Comparison of ENCODE assay signal across 1 cellular context in the genomic region with DNA sequence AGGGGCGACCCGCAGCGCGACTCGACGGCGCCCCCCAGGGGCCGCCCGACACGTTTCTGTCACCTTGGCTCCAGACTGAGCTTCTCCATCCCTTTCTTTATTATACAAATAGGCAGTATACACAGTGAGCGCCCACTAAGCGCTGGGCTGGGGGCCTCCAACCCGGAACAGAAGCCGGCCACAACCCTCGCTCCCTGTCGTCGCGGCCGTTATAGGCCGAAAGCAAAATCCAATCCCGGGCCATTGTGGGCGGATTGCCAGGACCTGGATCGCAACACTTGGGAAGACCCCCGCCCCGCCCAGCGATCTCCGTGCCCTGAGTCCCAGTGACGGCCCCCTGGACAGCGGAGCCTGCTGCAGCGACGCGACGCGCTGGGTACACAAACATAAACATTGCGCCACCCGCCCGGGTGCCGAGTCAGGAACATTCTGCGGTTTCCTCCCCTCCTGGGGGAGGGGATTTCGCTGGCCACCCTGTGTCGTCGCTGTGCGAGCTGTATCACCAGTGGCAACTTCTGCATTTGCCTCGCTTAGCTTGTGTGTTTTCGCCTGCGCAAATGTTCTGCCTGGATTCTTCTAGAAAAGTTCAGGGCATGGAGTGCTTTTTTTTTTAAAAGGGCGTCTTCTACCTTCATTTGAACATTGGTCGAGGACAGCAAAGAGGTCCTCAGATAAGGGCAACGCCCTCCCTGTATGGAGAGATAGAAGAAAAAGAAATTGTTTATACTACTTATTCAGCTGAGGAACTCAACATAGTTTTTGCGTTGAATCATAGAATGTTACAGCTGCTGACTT.
A peak's percentile ranks its signal among the peaks of the same experiment; 100 is the strongest.
TF ChIP-seq lines count a peak whose summit lies in the region.

No MANE protein-coding gene starts in this region.

TF ChIP-seq in K562, 482 proteins besides CTCF, POLR2A, EP300 and RAD21 (continued from another document and continues in another):
- TF ChIP-seq, protein P1, sequence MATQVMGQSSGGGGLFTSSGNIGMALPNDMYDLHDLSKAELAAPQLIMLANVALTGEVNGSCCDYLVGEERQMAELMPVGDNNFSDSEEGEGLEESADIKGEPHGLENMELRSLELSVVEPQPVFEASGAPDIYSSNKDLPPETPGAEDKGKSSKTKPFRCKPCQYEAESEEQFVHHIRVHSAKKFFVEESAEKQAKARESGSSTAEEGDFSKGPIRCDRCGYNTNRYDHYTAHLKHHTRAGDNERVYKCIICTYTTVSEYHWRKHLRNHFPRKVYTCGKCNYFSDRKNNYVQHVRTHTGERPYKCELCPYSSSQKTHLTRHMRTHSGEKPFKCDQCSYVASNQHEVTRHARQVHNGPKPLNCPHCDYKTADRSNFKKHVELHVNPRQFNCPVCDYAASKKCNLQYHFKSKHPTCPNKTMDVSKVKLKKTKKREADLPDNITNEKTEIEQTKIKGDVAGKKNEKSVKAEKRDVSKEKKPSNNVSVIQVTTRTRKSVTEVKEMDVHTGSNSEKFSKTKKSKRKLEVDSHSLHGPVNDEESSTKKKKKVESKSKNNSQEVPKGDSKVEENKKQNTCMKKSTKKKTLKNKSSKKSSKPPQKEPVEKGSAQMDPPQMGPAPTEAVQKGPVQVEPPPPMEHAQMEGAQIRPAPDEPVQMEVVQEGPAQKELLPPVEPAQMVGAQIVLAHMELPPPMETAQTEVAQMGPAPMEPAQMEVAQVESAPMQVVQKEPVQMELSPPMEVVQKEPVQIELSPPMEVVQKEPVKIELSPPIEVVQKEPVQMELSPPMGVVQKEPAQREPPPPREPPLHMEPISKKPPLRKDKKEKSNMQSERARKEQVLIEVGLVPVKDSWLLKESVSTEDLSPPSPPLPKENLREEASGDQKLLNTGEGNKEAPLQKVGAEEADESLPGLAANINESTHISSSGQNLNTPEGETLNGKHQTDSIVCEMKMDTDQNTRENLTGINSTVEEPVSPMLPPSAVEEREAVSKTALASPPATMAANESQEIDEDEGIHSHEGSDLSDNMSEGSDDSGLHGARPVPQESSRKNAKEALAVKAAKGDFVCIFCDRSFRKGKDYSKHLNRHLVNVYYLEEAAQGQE (CRISPR knock-in tag; IDR thresholded peaks at IDR 0.05; ENCODE audit: low read depth): no peak
- no peak for TF ChIP-seq ESRRB (CRISPR knock-in tag; IDR thresholded peaks at IDR 0.05; ENCODE audit: borderline replicate concordance)
- TF ChIP-seq BCOR (IDR thresholded peaks at IDR 0.05): peak; percentile 58
- no peak for TF ChIP-seq E2F5 (CRISPR knock-in tag; IDR thresholded peaks at IDR 0.05)
- TF ChIP-seq, protein P2, sequence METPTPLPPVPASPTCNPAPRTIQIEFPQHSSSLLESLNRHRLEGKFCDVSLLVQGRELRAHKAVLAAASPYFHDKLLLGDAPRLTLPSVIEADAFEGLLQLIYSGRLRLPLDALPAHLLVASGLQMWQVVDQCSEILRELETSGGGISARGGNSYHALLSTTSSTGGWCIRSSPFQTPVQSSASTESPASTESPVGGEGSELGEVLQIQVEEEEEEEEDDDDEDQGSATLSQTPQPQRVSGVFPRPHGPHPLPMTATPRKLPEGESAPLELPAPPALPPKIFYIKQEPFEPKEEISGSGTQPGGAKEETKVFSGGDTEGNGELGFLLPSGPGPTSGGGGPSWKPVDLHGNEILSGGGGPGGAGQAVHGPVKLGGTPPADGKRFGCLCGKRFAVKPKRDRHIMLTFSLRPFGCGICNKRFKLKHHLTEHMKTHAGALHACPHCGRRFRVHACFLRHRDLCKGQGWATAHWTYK (CRISPR knock-in tag; IDR thresholded peaks at IDR 0.05): no peak
- no peak for TF ChIP-seq ZNF830 (CRISPR knock-in tag; IDR thresholded peaks at IDR 0.05)
- TF ChIP-seq CLOCK (CRISPR knock-in tag; IDR thresholded peaks at IDR 0.05; ENCODE audit: borderline replicate concordance): no peak
- no peak for TF ChIP-seq PATZ1 (CRISPR knock-in tag; IDR thresholded peaks at IDR 0.05; ENCODE audit: borderline replicate concordance)
- TF ChIP-seq, protein P3, sequence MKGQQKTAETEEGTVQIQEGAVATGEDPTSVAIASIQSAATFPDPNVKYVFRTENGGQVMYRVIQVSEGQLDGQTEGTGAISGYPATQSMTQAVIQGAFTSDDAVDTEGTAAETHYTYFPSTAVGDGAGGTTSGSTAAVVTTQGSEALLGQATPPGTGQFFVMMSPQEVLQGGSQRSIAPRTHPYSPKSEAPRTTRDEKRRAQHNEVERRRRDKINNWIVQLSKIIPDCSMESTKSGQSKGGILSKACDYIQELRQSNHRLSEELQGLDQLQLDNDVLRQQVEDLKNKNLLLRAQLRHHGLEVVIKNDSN (CRISPR knock-in tag; IDR thresholded peaks at IDR 0.05): no peak
- no peak for TF ChIP-seq FOXA1 (IDR thresholded peaks at IDR 0.05; ENCODE audit: borderline replicate concordance)
- TF ChIP-seq NCOA6 (IDR thresholded peaks at IDR 0.05): no peak
- TF ChIP-seq ZNF280B (CRISPR knock-in tag; IDR thresholded peaks at IDR 0.05): no peak
- no peak; the same call in 1 of the 2 replicates for TF ChIP-seq CC2D1A (IDR thresholded peaks at IDR 0.05)
- TF ChIP-seq, protein P4, sequence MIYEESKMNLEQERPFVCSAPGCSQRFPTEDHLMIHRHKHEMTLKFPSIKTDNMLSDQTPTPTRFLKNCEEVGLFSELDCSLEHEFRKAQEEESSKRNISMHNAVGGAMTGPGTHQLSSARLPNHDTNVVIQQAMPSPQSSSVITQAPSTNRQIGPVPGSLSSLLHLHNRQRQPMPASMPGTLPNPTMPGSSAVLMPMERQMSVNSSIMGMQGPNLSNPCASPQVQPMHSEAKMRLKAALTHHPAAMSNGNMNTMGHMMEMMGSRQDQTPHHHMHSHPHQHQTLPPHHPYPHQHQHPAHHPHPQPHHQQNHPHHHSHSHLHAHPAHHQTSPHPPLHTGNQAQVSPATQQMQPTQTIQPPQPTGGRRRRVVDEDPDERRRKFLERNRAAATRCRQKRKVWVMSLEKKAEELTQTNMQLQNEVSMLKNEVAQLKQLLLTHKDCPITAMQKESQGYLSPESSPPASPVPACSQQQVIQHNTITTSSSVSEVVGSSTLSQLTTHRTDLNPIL (CRISPR knock-in tag; IDR thresholded peaks at IDR 0.05): no peak
- peak; percentile 71 for TF ChIP-seq EP400 (IDR thresholded peaks at IDR 0.05)
- TF ChIP-seq, protein P5, sequence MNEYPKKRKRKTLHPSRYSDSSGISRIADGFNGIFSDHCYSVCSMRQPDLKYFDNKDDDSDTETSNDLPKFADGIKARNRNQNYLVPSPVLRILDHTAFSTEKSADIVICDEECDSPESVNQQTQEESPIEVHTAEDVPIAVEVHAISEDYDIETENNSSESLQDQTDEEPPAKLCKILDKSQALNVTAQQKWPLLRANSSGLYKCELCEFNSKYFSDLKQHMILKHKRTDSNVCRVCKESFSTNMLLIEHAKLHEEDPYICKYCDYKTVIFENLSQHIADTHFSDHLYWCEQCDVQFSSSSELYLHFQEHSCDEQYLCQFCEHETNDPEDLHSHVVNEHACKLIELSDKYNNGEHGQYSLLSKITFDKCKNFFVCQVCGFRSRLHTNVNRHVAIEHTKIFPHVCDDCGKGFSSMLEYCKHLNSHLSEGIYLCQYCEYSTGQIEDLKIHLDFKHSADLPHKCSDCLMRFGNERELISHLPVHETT (CRISPR knock-in tag; conservative IDR thresholded peaks at IDR 0.05 in 1 of 2, IDR thresholded peaks at IDR 0.05 in 1 of 2): peak in 1 of 2 experiments; percentile 82; a peak in 2 of 4 replicates
- TF ChIP-seq POU5F1 (IDR thresholded peaks at IDR 0.05; ENCODE audit: borderline replicate concordance, low read depth, low read length, partially characterized antibody): no peak
- TF ChIP-seq, protein P6, sequence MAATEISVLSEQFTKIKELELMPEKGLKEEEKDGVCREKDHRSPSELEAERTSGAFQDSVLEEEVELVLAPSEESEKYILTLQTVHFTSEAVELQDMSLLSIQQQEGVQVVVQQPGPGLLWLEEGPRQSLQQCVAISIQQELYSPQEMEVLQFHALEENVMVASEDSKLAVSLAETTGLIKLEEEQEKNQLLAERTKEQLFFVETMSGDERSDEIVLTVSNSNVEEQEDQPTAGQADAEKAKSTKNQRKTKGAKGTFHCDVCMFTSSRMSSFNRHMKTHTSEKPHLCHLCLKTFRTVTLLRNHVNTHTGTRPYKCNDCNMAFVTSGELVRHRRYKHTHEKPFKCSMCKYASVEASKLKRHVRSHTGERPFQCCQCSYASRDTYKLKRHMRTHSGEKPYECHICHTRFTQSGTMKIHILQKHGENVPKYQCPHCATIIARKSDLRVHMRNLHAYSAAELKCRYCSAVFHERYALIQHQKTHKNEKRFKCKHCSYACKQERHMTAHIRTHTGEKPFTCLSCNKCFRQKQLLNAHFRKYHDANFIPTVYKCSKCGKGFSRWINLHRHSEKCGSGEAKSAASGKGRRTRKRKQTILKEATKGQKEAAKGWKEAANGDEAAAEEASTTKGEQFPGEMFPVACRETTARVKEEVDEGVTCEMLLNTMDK (IDR thresholded peaks at IDR 0.05; ENCODE audit: borderline replicate concordance, insufficient read depth, low read depth, low read length, poor library complexity, severe bottlenecking): peak; percentile 20
- TF ChIP-seq HMG20A (CRISPR knock-in tag; conservative IDR thresholded peaks at IDR 0.05): no peak
- TF ChIP-seq TBL1XR1 (IDR thresholded peaks at IDR 0.05; ENCODE audit: low read length in 2 of 2): peak in 1 of 2 experiments; percentile 82; a peak in 2 of 4 replicates
- no peak for TF ChIP-seq MEF2A (IDR thresholded peaks at IDR 0.05; ENCODE audit: control insufficient read depth, low read depth, low read length)
- no peak; the same call in 1 of the 2 replicates for TF ChIP-seq NR1H2 (CRISPR knock-in tag; IDR thresholded peaks at IDR 0.05)
- TF ChIP-seq SNIP1 (IDR thresholded peaks at IDR 0.05; ENCODE audit: low read depth): no peak
- peak; percentile 82 to 89 for TF ChIP-seq MNT (conservative IDR thresholded peaks at IDR 0.05)
- TF ChIP-seq PRMT5 (CRISPR knock-in tag; IDR thresholded peaks at IDR 0.05): no peak
- TF ChIP-seq, protein P7, sequence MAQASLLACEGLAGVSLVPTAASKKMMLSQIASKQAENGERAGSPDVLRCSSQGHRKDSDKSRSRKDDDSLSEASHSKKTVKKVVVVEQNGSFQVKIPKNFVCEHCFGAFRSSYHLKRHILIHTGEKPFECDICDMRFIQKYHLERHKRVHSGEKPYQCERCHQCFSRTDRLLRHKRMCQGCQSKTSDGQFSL (CRISPR knock-in tag; IDR thresholded peaks at IDR 0.05): no peak
- TF ChIP-seq, protein P7 (tag; IDR thresholded peaks at IDR 0.05): no peak
- TF ChIP-seq ZNF668 (CRISPR knock-in tag; IDR thresholded peaks at IDR 0.05): no peak
- TF ChIP-seq GABPB1 (CRISPR knock-in tag; IDR thresholded peaks at IDR 0.05): peak; percentile 58; the same call in 1 of the 2 replicates
- TF ChIP-seq POLR2AphosphoS2 (IDR thresholded peaks at IDR 0.05; ENCODE audit: low read length): no peak
